In genomic region chr2:95312543-95313205, GRCh38 we compare ENCODE assay signal across 28 cellular contexts. TPM values are rescaled to one million over a fixed set of nuclear protein-coding genes. Genes with fewer than 3 reads are reported as not detected.
DNase-seq lines count a peak whose midpoint lies in the region; ATAC-seq and TF ChIP-seq lines count a peak whose summit lies in the region.
"Had no signal": no experiment of that assay in that cellular context is flagged by ENCODE, and none has a peak within 500 bp of the region (broad histone marks: within the 10 kb centered on the region; RNA-seq: fewer than 3 reads in every experiment).

No MANE protein-coding gene starts in this region.

- no peaks in the 10 kb centered on the region for H3K79me2 ChIP-seq in H9 (ENCODE audit: insufficient read depth, low read length)

- H3K4me2 ChIP-seq in H9 (ENCODE audit: insufficient read depth, insufficient read length, low read length): no peak overlapping the region

- H3K18ac ChIP-seq in H9 (ENCODE audit: insufficient read length, low read depth, low read length): peak overlapping the region; percentile 34

- no peaks in the 10 kb centered on the region for H3K27me3 ChIP-seq in H9 (ENCODE audit: insufficient read depth, low read length)
- H3K27me3 ChIP-seq: neutrophil had no signal

- peaks cover 2% of the 10 kb centered on the region for H3K27me3 Mint-ChIP-seq in H9 (ENCODE audit: low read depth)

- no peak overlapping the region for H3T11ph ChIP-seq in H9 (ENCODE audit: low read length)

- WGBS in H9 (ENCODE audit: extremely low coverage, insufficient read length, low lambda C conversion rate): no CpG with 5 or more reads among the region's 25 CpGs

- TF ChIP-seq POLR2A in erythroblast (IDR thresholded peaks at IDR 0.05; ENCODE audit: low read length): no peak

- H3K23ac ChIP-seq in H9 (ENCODE audit: insufficient read length, low read depth, low read length): no peak overlapping the region

- H2BK12ac ChIP-seq in H9 (ENCODE audit: insufficient read length, low read depth, low read length): no peak overlapping the region

- no peaks in the 10 kb centered on the region for H4K20me1 ChIP-seq in H9 (ENCODE audit: control insufficient read depth, insufficient read depth, insufficient read length)

- DNase-seq in H9 (no peak), caudate nucleus (lab: John Stamatoyannopoulos, UW) (peak in 58 of 61 donors; percentile 33 to 95 (median 84)), inferior parietal cortex (ENCODE audit: extremely low spot score) (peak; percentile 83), occipital lobe (lab: John Stamatoyannopoulos, UW) (peak; percentile 86), cerebellar nuclear complex (lab: John Stamatoyannopoulos, UW) (no peak), erythroblast (lab: John Stamatoyannopoulos, UW) (no peak), left lobe of liver (ENCODE audit: low spot score) (no peak)
- DNase-seq: ACHN; activated CD4-positive, alpha-beta T cell treated with anti-CD3 and anti-CD28 coated beads, Interleukin-2, amount 50 U/mL, for 1 hour; activated CD4-positive, CD25-positive, alpha-beta regulatory T cell; activated effector memory CD4-positive, alpha-beta T cell treated with anti-CD3 and anti-CD28 coated beads, Interleukin-2, amount 50 U/mL, for 16 hours; activated T-cell treated with anti-CD3 and anti-CD28 coated beads, Interleukin-2, amount 50 U/mL, for 24 hours; central memory CD4-positive, alpha-beta T cell; dermis blood vessel endothelial cell; EL; foreskin fibroblast; left colon; NCI-H1694; psoas muscle; RPMI8226 had no signal

- no peak overlapping the region for H2BK5ac ChIP-seq in H9 (ENCODE audit: insufficient read length, low read length)

- no peak overlapping the region for H3K9ac ChIP-seq in H9 (ENCODE audit: extremely low read depth, insufficient read length, low read length)

- peak overlapping the region in 1 of 3 experiments; percentile 82; a peak in 1 of 7 replicates for H3K27ac Mint-ChIP-seq in H9
- H3K27ac Mint-ChIP-seq: activated T-cell treated with anti-CD3 and anti-CD28 coated beads, Interleukin-2, amount 50 U/mL, for 24 hours; stimulated activated effector memory CD8-positive, alpha-beta T cell treated with anti-CD3 and anti-CD28 coated beads, Interleukin-12 subunit alpha, Interleukin-12 subunit beta, amount 100 ng/mL, for 72 hours; type B pancreatic cell had no signal

- no peak overlapping the region for H4K5ac ChIP-seq in H9 (ENCODE audit: insufficient read length, low read depth, low read length)

- no peak overlapping the region for H2BK20ac ChIP-seq in H9 (ENCODE audit: low read depth, low read length, poor library complexity, severe bottlenecking)

- H3K56ac ChIP-seq in H9 (ENCODE audit: insufficient read length, low read depth, low read length): no peak overlapping the region

- no peak overlapping the region for H2BK120ac ChIP-seq in H9 (ENCODE audit: low read depth, low read length, poor library complexity, severe bottlenecking)

- no peak overlapping the region for H4K8ac ChIP-seq in H9 (replicated peaks; ENCODE audit: insufficient read length, low read depth, low read length)

- no peak overlapping the region for H3K4me3 Mint-ChIP-seq in H9
- H3K4me3 Mint-ChIP-seq: activated T-cell treated with anti-CD3 and anti-CD28 coated beads, Interleukin-2, amount 50 U/mL, for 24 hours; stimulated activated effector memory CD8-positive, alpha-beta T cell treated with anti-CD3 and anti-CD28 coated beads, Interleukin-12 subunit alpha, Interleukin-12 subunit beta, amount 100 ng/mL, for 72 hours; type B pancreatic cell had no signal

- H3K4me1 ChIP-seq in H9 (ENCODE audit: insufficient read depth, low read length): no peaks in the 10 kb centered on the region
- H3K4me1 ChIP-seq: esophagus muscularis mucosa, psoas muscle had no signal

- ATAC-seq in GM18519 (IDR thresholded peaks at IDR 0.05; ENCODE audit: low FRiP score, unreplicated experiment): no peak
- ATAC-seq in left lobe of liver: no peak
- ATAC-seq: GM12878; left colon; psoas muscle; stimulated activated effector memory CD8-positive, alpha-beta T cell treated with anti-CD3 and anti-CD28 coated beads, Interleukin-12 subunit alpha, Interleukin-12 subunit beta, amount 100 ng/mL, for 72 hours had no signal

- H4K91ac ChIP-seq in H9 (ENCODE audit: insufficient read length, low read depth, low read length): no peak overlapping the region

- no peaks in the 10 kb centered on the region for H3K23me2 ChIP-seq in H9 (ENCODE audit: insufficient read length, low read depth, low read length, poor library complexity, severe bottlenecking)

- no peak overlapping the region for H3K4ac ChIP-seq in H9 (ENCODE audit: low read depth, low read length)

- H3K9me3 ChIP-seq in H9 (ENCODE audit: control insufficient read depth, low read depth, low read length): no peaks in the 10 kb centered on the region
- H3K9me3 ChIP-seq: esophagus muscularis mucosa, neutrophil, psoas muscle had no signal

- TF ChIP-seq CTCF in H9 (conservative IDR thresholded peaks at IDR 0.05): no peak

- no peak overlapping the region for H2AFZ ChIP-seq in H9 (ENCODE audit: low read length)

- H2BK15ac ChIP-seq in H9 (ENCODE audit: low read depth, low read length): no peak overlapping the region

- peaks cover 16 to 24% of the 10 kb centered on the region in 2 experiments for H3K4me1 Mint-ChIP-seq in H9
- H3K4me1 Mint-ChIP-seq: stimulated activated effector memory CD8-positive, alpha-beta T cell treated with anti-CD3 and anti-CD28 coated beads, Interleukin-12 subunit alpha, Interleukin-12 subunit beta, amount 100 ng/mL, for 72 hours had no signal

- no peaks in the 10 kb centered on the region for H3K79me1 ChIP-seq in H9 (ENCODE audit: insufficient read depth, low read depth, low read length, poor library complexity, severe bottlenecking)

- H3K9me3 Mint-ChIP-seq in H9: no peaks in the 10 kb centered on the region; a peak in 2 of 5 replicates
- H3K9me3 Mint-ChIP-seq: activated T-cell treated with anti-CD3 and anti-CD28 coated beads, Interleukin-2, amount 50 U/mL, for 24 hours; stimulated activated effector memory CD8-positive, alpha-beta T cell treated with anti-CD3 and anti-CD28 coated beads, Interleukin-12 subunit alpha, Interleukin-12 subunit beta, amount 100 ng/mL, for 72 hours; type B pancreatic cell had no signal

- no peak overlapping the region for H3K27ac ChIP-seq in H9 (ENCODE audit: insufficient read length, low read depth, low read length)
- H3K27ac ChIP-seq in caudate nucleus (ENCODE audit: low read depth, low read length): peak overlapping the region; percentile 94
- H3K27ac ChIP-seq: esophagus muscularis mucosa, neutrophil, psoas muscle, SK-N-MC had no signal

- no peak overlapping the region; the same call in 1 of the 2 replicates for H3K14ac ChIP-seq in H9 (ENCODE audit: insufficient read depth, low read length)

- H3K36me3 Mint-ChIP-seq in H9 (ENCODE audit: insufficient read depth in 1 of 3, low read depth in 3 of 3): no peaks in the 10 kb centered on the region; a peak in 1 of 7 replicates
- H3K36me3 Mint-ChIP-seq: stimulated activated effector memory CD8-positive, alpha-beta T cell treated with anti-CD3 and anti-CD28 coated beads, Interleukin-12 subunit alpha, Interleukin-12 subunit beta, amount 100 ng/mL, for 72 hours; type B pancreatic cell had no signal

- no peak overlapping the region for H2AK5ac ChIP-seq in H9 (ENCODE audit: insufficient read length, low read length)

RNA-seq across cellular contexts. Expression of gene KCNIP3, which starts 15.5 kb away (rescaled TPM):
- total RNA-seq in H9 (2021) (1.5 TPM in 2 replicates), occipital lobe (6.9 TPM), left lobe of liver (1.6 TPM)
- total RNA-seq: GM12878; T-helper 1 cell treated with Interleukin-12 subunit alpha and Interleukin-12 subunit beta and Interleukin-4 antibody, amounts not matched to agents 30 ng/mL and 1 ng/mL, for 36 hours had no signal

RNA-seq across cellular contexts. Expression of gene PROM2, which starts 38.4 kb away (rescaled TPM):
- total RNA-seq in H9 (2021): 3.1 and 4.0 TPM in 2 replicates
- 1.2 TPM for total RNA-seq in occipital lobe
- total RNA-seq in left lobe of liver: 1.1 TPM
- total RNA-seq: GM12878 had no signal

Comparison
In these comparisons a context has a peak if more than half of its experiments do, and no peak if none do; other contexts are left out.
1. DNase-seq: peak in caudate nucleus (58 of 61), inferior parietal cortex (single experiment) and occipital lobe (single experiment); none in H9 (single experiment), cerebellar nuclear complex (0 of 2), erythroblast (0 of 2) and left lobe of liver (single experiment).